8 cellular contexts compared by ENCODE assay signal in genomic region chr13:20702530-20702929, GRCh38. TPM values are rescaled to one million over a fixed set of nuclear protein-coding genes. Genes with fewer than 3 reads are reported as not detected.
A peak's percentile ranks its signal among the peaks of the same experiment; 100 is the strongest.
DNase-seq lines count a peak whose midpoint lies in the region; ATAC-seq and TF ChIP-seq lines count a peak whose summit lies in the region.

No MANE protein-coding gene starts in this region.

- 10 to 28% methylated on average over 9 of the region's 9 CpGs for WGBS in upper lobe of left lung, 2 donors

- no peaks in the 10 kb centered on the region for H3K36me3 ChIP-seq in cardiac muscle cell
- H3K36me3 ChIP-seq in upper lobe of left lung: no peaks in the 10 kb centered on the region

- H3K4me3 Mint-ChIP-seq in activated T-helper 2 cell treated with anti-CD3 and anti-CD28 coated beads, Interferon-gamma antibody, Interleukin-2, Interleukin-4, amounts not matched to agents 10 μg/mL and 5 μg/mL and 100 μg/mL, durations not matched to agents 14 hours and 24 hours and 36 hours (ENCODE audit: low read depth): peak overlapping the region; percentile 87

- TF ChIP-seq CTCF in cardiac muscle cell (IDR thresholded peaks at IDR 0.05; ENCODE audit: low read depth, low read length) (no peak), upper lobe of left lung (IDR thresholded peaks at IDR 0.05) (no peak)

- H3K27me3 ChIP-seq in cardiac muscle cell: peaks cover 6% of the 10 kb centered on the region
- peaks cover 0 to 3% (median 0%) of the 10 kb centered on the region in 4 donors for H3K27me3 ChIP-seq in upper lobe of left lung

- H3K4me3 ChIP-seq in cardiac muscle cell: peak overlapping the region; percentile 42
- H3K4me3 ChIP-seq in upper lobe of left lung: peak overlapping the region in 3 of 4 donors; percentile 56 to 87 (median 72)

- TF ChIP-seq EP300 in upper lobe of left lung (IDR thresholded peaks at IDR 0.05): no peak

- H3K4me1 ChIP-seq in cardiac muscle cell (ENCODE audit: low read depth) (peaks cover 12% of the 10 kb centered on the region), upper lobe of left lung (peaks cover 8 to 25% (median 10%) of the 10 kb centered on the region in 4 donors)

- H3K4me1 Mint-ChIP-seq in activated T-helper 2 cell treated with anti-CD3 and anti-CD28 coated beads, Interferon-gamma antibody, Interleukin-2, Interleukin-4, amounts not matched to agents 10 μg/mL and 5 μg/mL and 100 μg/mL, durations not matched to agents 14 hours and 24 hours and 36 hours (ENCODE audit: low read depth): peaks cover 5% of the 10 kb centered on the region

- DNase-seq in cardiac muscle cell (ENCODE audit: low read depth in 1 of 2, low spot score in 1 of 2) (peak in 1 of 2 donors; percentile 22), left cardiac atrium (no peak), left kidney (ENCODE audit: low read depth, low spot score) (peak; percentile 51), upper lobe of left lung (no peak), COLO829 (ENCODE audit: low spot score) (no peak)
- DNase-seq in activated T-helper 2 cell treated with anti-CD3 and anti-CD28 coated beads, Interferon-gamma antibody, Interleukin-2, Interleukin-4, amounts not matched to agents 10 μg/mL and 5 μg/mL and 100 μg/mL, durations not matched to agents 14 hours and 24 hours and 36 hours (ENCODE audit: low spot score): no peak

- TF ChIP-seq POLR2A in upper lobe of left lung (IDR thresholded peaks at IDR 0.05): no peak

- no peak overlapping the region for H3K27ac ChIP-seq in cardiac muscle cell
- no peak overlapping the region for H3K27ac ChIP-seq in upper lobe of left lung

- H3K9me3 ChIP-seq in cardiac muscle cell (ENCODE audit: low read depth) (no peaks in the 10 kb centered on the region), upper lobe of left lung (no peaks in the 10 kb centered on the region)

- H3K27ac Mint-ChIP-seq in activated T-helper 2 cell treated with anti-CD3 and anti-CD28 coated beads, Interferon-gamma antibody, Interleukin-2, Interleukin-4, amounts not matched to agents 10 μg/mL and 5 μg/mL and 100 μg/mL, durations not matched to agents 14 hours and 24 hours and 36 hours: no peak overlapping the region

- no peaks in the 10 kb centered on the region for H3K9me3 Mint-ChIP-seq in activated T-helper 2 cell treated with anti-CD3 and anti-CD28 coated beads, Interferon-gamma antibody, Interleukin-2, Interleukin-4, amounts not matched to agents 10 μg/mL and 5 μg/mL and 100 μg/mL, durations not matched to agents 14 hours and 24 hours and 36 hours

- H3K36me3 Mint-ChIP-seq in activated T-helper 2 cell treated with anti-CD3 and anti-CD28 coated beads, Interferon-gamma antibody, Interleukin-2, Interleukin-4, amounts not matched to agents 10 μg/mL and 5 μg/mL and 100 μg/mL, durations not matched to agents 14 hours and 24 hours and 36 hours (ENCODE audit: low read depth): no peaks in the 10 kb centered on the region

- H3K27me3 Mint-ChIP-seq in activated T-helper 2 cell treated with anti-CD3 and anti-CD28 coated beads, Interferon-gamma antibody, Interleukin-2, Interleukin-4, amounts not matched to agents 10 μg/mL and 5 μg/mL and 100 μg/mL, durations not matched to agents 14 hours and 24 hours and 36 hours (ENCODE audit: low read depth): peaks cover 43% of the 10 kb centered on the region

- intact Hi-C loops in left cardiac atrium (cut with DNase I): no loop called here
- intact Hi-C loops in activated T-helper 2 cell treated with anti-CD3 and anti-CD28 coated beads, Interferon-gamma antibody, Interleukin-2, Interleukin-4, amounts not matched to agents 10 μg/mL and 5 μg/mL and 100 μg/mL, durations not matched to agents 14 hours and 24 hours and 36 hours (cut with micrococcal nuclease): loop anchor here (2.0 to 10.0 kb wide), 3 partner anchors 70 to 510 kb away; partner anchors contain the start of genes CRYL1, EEF1AKMT1 and GJB2

- ATAC-seq in left cardiac atrium (no peak), upper lobe of left lung (ENCODE audit: low FRiP score in 2 of 2) (peak in 1 of 2 donors; percentile 10), GM18520 (IDR thresholded peaks at IDR 0.05; ENCODE audit: unreplicated experiment) (no peak), HG03378 (IDR thresholded peaks at IDR 0.05; ENCODE audit: unreplicated experiment) (no peak)

RNA-seq across cellular contexts. Expression of gene IL17D, which starts 1.0 kb away (rescaled TPM):
- 28.5 and 30.4 TPM in 2 replicates for total RNA-seq in cardiac muscle cell
- polyA plus RNA-seq in cardiac muscle cell: 118 and 147 TPM in 2 replicates
- 1 to 10 TPM; 1.8 to 3.2 TPM for total RNA-seq in left cardiac atrium
- total RNA-seq in activated T-helper 2 cell treated with anti-CD3 and anti-CD28 coated beads, Interferon-gamma antibody, Interleukin-2, Interleukin-4, amounts not matched to agents 10 μg/mL and 5 μg/mL and 100 μg/mL, durations not matched to agents 14 hours and 24 hours and 36 hours: 0.18 and 0.25 TPM in 2 replicates
- 1 to 10 TPM; 1.0 to 6.4 (median 2.4) TPM for total RNA-seq in upper lobe of left lung
